Comparison of ENCODE assay signal across 26 cellular contexts in the genomic region with DNA sequence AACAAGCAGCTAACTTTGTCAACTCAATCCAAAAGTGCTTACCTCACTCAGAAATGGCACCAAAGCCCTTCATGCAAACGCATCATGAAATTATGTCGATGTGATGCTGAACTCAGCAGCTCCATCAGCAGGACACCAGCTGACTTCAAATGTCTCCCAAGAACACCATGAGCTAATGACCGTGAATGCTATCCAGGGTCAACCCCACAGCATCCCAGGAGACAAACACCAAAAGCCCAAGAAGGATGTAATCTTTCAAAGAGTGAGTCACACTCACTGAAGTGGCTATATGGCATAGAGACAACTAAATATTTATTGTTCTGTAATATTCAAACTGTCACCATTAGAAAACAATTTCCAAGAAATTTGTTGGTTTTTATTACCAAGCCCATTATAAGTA.
A peak's percentile ranks its signal among the peaks of the same experiment; 100 is the strongest.
DNase-seq lines count a peak whose midpoint lies in the region; ATAC-seq and TF ChIP-seq lines count a peak whose summit lies in the region.
"Had no signal": no experiment of that assay in that cellular context is flagged by ENCODE, and none has a peak within 500 bp of the region (broad histone marks: within the 10 kb centered on the region; RNA-seq: fewer than 3 reads in every experiment).

No MANE protein-coding gene starts in this region.

- no peaks in the 10 kb centered on the region for H3K79me1 ChIP-seq in mesendoderm (ENCODE audit: low read length)

- H3K27me3 Mint-ChIP-seq in activated B cell treated with CpG ODN at 0.5 μM for 24 hours (no peaks in the 10 kb centered on the region), Caco-2 (ENCODE audit: insufficient read depth, unreplicated experiment) (no peaks in the 10 kb centered on the region)
- H3K27me3 Mint-ChIP-seq: activated naive CD8-positive, alpha-beta T cell treated with anti-CD3 and anti-CD28 coated beads, Interleukin-2, amount 10 ng/mL, durations not matched to agents 7 days and 5 days; CD4-positive, alpha-beta memory T cell had no signal

- H3K56ac ChIP-seq in mesendoderm (ENCODE audit: low read length): no peak overlapping the region

- H3K23ac ChIP-seq in mesendoderm (ENCODE audit: low read length): no peak overlapping the region

- no peak for TF ChIP-seq POLR2A in uterus (IDR thresholded peaks at IDR 0.05)

- no peaks in the 10 kb centered on the region for H3K9me2 ChIP-seq in GM23248 (ENCODE audit: insufficient read depth)

- H3K4me3 ChIP-seq in GM23248: no peak overlapping the region
- H3K4me3 ChIP-seq in foreskin fibroblast (ENCODE audit: low read depth in 1 of 2, low read length in 2 of 2): no peak overlapping the region
- no peak overlapping the region for H3K4me3 ChIP-seq in uterus
- H3K4me3 ChIP-seq in Caco-2 (ENCODE audit: low read depth, low read length): no peak overlapping the region
- no peak overlapping the region for H3K4me3 ChIP-seq in mesendoderm (ENCODE audit: low read length)
- H3K4me3 ChIP-seq: cardiac muscle cell, thyroid gland had no signal

- H3K27me3 ChIP-seq in GM23248 (replicated peaks; ENCODE audit: insufficient read depth) (no peaks in the 10 kb centered on the region), uterus (no peaks in the 10 kb centered on the region), Caco-2 (replicated peaks; ENCODE audit: control insufficient read depth, insufficient read depth, low read length) (no peaks in the 10 kb centered on the region), mesendoderm (ENCODE audit: insufficient read depth, low read length, poor library complexity) (no peaks in the 10 kb centered on the region)
- H3K27me3 ChIP-seq: cardiac muscle cell, thyroid gland had no signal

- H2AFZ ChIP-seq in GM23248: no peak overlapping the region

- H3K36me3 Mint-ChIP-seq in activated B cell treated with CpG ODN at 0.5 μM for 24 hours (ENCODE audit: low read depth) (no peaks in the 10 kb centered on the region), Caco-2 (ENCODE audit: insufficient read depth, unreplicated experiment) (no peaks in the 10 kb centered on the region)
- H3K36me3 Mint-ChIP-seq: activated naive CD8-positive, alpha-beta T cell treated with anti-CD3 and anti-CD28 coated beads, Interleukin-2, amount 10 ng/mL, durations not matched to agents 7 days and 5 days; CD4-positive, alpha-beta memory T cell; mesothelial cell of epicardium; stimulated activated effector memory CD8-positive, alpha-beta T cell treated with anti-CD3 and anti-CD28 coated beads, Interleukin-12 subunit alpha, Interleukin-12 subunit beta, amount 100 ng/mL, for 72 hours had no signal

- in situ Hi-C loops in GM23248 (cut with MboI): no loop called here

- H3K4me1 ChIP-seq in GM23248 (ENCODE audit: insufficient read depth) (no peaks in the 10 kb centered on the region), uterus (no peaks in the 10 kb centered on the region), Caco-2 (0 out of 2 replicates have a peak, but pooled peaks cover 5% of the 10 kb centered on the region), mesendoderm (ENCODE audit: control insufficient read depth, low read depth, low read length) (no peaks in the 10 kb centered on the region)
- H3K4me1 ChIP-seq: thyroid gland had no signal

- H3K79me2 ChIP-seq in GM23248 (ENCODE audit: insufficient read depth): no peaks in the 10 kb centered on the region
- no peaks in the 10 kb centered on the region for H3K79me2 ChIP-seq in mesendoderm (ENCODE audit: control insufficient read depth, insufficient read depth, low read length)

- no peak overlapping the region for H2BK15ac ChIP-seq in mesendoderm (replicated peaks; ENCODE audit: low read depth)

- no TSS peak for BruUV-seq in Caco-2 (replicated peaks; lab: Mats Ljungman, UMichigan)

- CTCF ChIA-PET in activated B cell treated with CpG ODN at 0.5 μM for 24 hours (lab: Charles Lee): no interaction called here
- CTCF ChIA-PET in Caco-2 (lab: Charles Lee): no interaction called here

- no peak overlapping the region for H3K27ac ChIP-seq in GM23248
- H3K27ac ChIP-seq in uterus: no peak overlapping the region
- H3K27ac ChIP-seq in mesendoderm (ENCODE audit: low read depth, low read length): no peak overlapping the region
- H3K27ac ChIP-seq: cardiac muscle cell, thyroid gland, WERI-Rb-1 had no signal

- no peak overlapping the region for H2BK120ac ChIP-seq in mesendoderm (ENCODE audit: low read depth, low read length)

- H3F3A ChIP-seq in GM23248 (ENCODE audit: insufficient read depth): no peaks in the 10 kb centered on the region

- no peak overlapping the region for H2AK5ac ChIP-seq in mesendoderm (ENCODE audit: low read length)

- H3K9me3 Mint-ChIP-seq in activated B cell treated with CpG ODN at 0.5 μM for 24 hours: no peaks in the 10 kb centered on the region
- H3K9me3 Mint-ChIP-seq in Caco-2 (ENCODE audit: unreplicated experiment): peaks cover 10% of the 10 kb centered on the region
- H3K9me3 Mint-ChIP-seq: activated naive CD8-positive, alpha-beta T cell treated with anti-CD3 and anti-CD28 coated beads, Interleukin-2, amount 10 ng/mL, durations not matched to agents 7 days and 5 days; T-helper 1 cell treated with Interleukin-12 subunit alpha and Interleukin-12 subunit beta and Interleukin-4 antibody, amounts not matched to agents 30 μg/mL and 1 μg/mL, for 36 hours had no signal

- peaks cover 21% of the 10 kb centered on the region for H3K4me1 Mint-ChIP-seq in activated B cell treated with CpG ODN at 0.5 μM for 24 hours
- no peaks in the 10 kb centered on the region for H3K4me1 Mint-ChIP-seq in Caco-2 (ENCODE audit: low read depth, unreplicated experiment)
- H3K4me1 Mint-ChIP-seq: activated naive CD8-positive, alpha-beta T cell treated with anti-CD3 and anti-CD28 coated beads, Interleukin-2, amount 10 ng/mL, durations not matched to agents 7 days and 5 days; CD4-positive, alpha-beta memory T cell; mesothelial cell of epicardium; stimulated activated effector memory CD8-positive, alpha-beta T cell treated with anti-CD3 and anti-CD28 coated beads, Interleukin-12 subunit alpha, Interleukin-12 subunit beta, amount 100 ng/mL, for 72 hours had no signal

- H3K9ac ChIP-seq in GM23248: no peak overlapping the region
- H3K9ac ChIP-seq in mesendoderm (ENCODE audit: low read length): no peak overlapping the region

- H3K4ac ChIP-seq in mesendoderm (ENCODE audit: low read depth, low read length): no peak overlapping the region

- POLR2A ChIA-PET in activated B cell treated with CpG ODN at 0.5 μM for 24 hours (lab: Charles Lee): no interaction called here
- POLR2A ChIA-PET in Caco-2 (lab: Charles Lee): no interaction called here

- H3K27ac Mint-ChIP-seq in activated B cell treated with CpG ODN at 0.5 μM for 24 hours (peak overlapping the region; percentile 4), Caco-2 (ENCODE audit: unreplicated experiment) (no peak overlapping the region)
- H3K27ac Mint-ChIP-seq: activated CD8-positive, alpha-beta T cell treated with anti-CD3 and anti-CD28 coated beads, Interleukin-2, amount 10 ng/mL, durations not matched to agents 7 days and 5 days; activated naive CD8-positive, alpha-beta T cell treated with anti-CD3 and anti-CD28 coated beads, Interleukin-2, amount 10 ng/mL, durations not matched to agents 7 days and 5 days; activated T-cell treated with anti-CD3 and anti-CD28 coated beads, Interleukin-2, amount 50 U/mL, for 72 hours; CD4-positive, alpha-beta memory T cell; mesothelial cell of epicardium; stimulated activated effector memory CD8-positive, alpha-beta T cell treated with anti-CD3 and anti-CD28 coated beads, Interleukin-12 subunit alpha, Interleukin-12 subunit beta, amount 100 ng/mL, for 72 hours; T-helper 1 cell treated with Interleukin-12 subunit alpha and Interleukin-12 subunit beta and Interleukin-4 antibody, amounts not matched to agents 30 μg/mL and 1 μg/mL, for 36 hours had no signal

- 2 to 5% methylated on average over 3 of the region's 3 CpGs for WGBS in GM23248 (ENCODE audit: low coverage in 1 of 2, low lambda C conversion rate in 2 of 2, missing lambda C conversion rate in 2 of 2), 2 experiments
- WGBS in mesendoderm (ENCODE audit: extremely low coverage, insufficient coverage, low lambda C conversion rate): no CpG with 5 or more reads among the region's 3 CpGs

- H4K5ac ChIP-seq in mesendoderm (ENCODE audit: low read length): no peak overlapping the region

- no peak overlapping the region for H3K4me3 Mint-ChIP-seq in activated B cell treated with CpG ODN at 0.5 μM for 24 hours
- H3K4me3 Mint-ChIP-seq in Caco-2 (ENCODE audit: unreplicated experiment): no peak overlapping the region
- H3K4me3 Mint-ChIP-seq: activated CD8-positive, alpha-beta T cell treated with anti-CD3 and anti-CD28 coated beads, Interleukin-2, amount 10 ng/mL, durations not matched to agents 7 days and 5 days; activated naive CD8-positive, alpha-beta T cell treated with anti-CD3 and anti-CD28 coated beads, Interleukin-2, amount 10 ng/mL, durations not matched to agents 7 days and 5 days; activated T-cell treated with anti-CD3 and anti-CD28 coated beads, Interleukin-2, amount 50 U/mL, for 72 hours; CD4-positive, alpha-beta memory T cell; mesothelial cell of epicardium; neural crest cell; stimulated activated effector memory CD8-positive, alpha-beta T cell treated with anti-CD3 and anti-CD28 coated beads, Interleukin-12 subunit alpha, Interleukin-12 subunit beta, amount 100 ng/mL, for 72 hours; T-helper 1 cell treated with Interleukin-12 subunit alpha and Interleukin-12 subunit beta and Interleukin-4 antibody, amounts not matched to agents 30 μg/mL and 1 μg/mL, for 36 hours had no signal

- H3K9me3 ChIP-seq in GM23248 (ENCODE audit: low read depth) (no peaks in the 10 kb centered on the region), uterus (no peaks in the 10 kb centered on the region), Caco-2 (no peaks in the 10 kb centered on the region)
- H3K9me3 ChIP-seq: thyroid gland had no signal

- TF ChIP-seq CTCF in activated B cell treated with CpG ODN at 0.5 μM for 24 hours (IDR thresholded peaks at IDR 0.05) (no peak), foreskin fibroblast (IDR thresholded peaks at IDR 0.05; ENCODE audit: low read depth, low read length) (no peak), uterus (IDR thresholded peaks at IDR 0.05) (no peak), Caco-2 (IDR thresholded peaks at IDR 0.05; ENCODE audit: insufficient read depth in 1 of 2, low read depth in 1 of 2, low read length in 1 of 2, severe bottlenecking in 1 of 2, unreplicated experiment in 1 of 2) (no peak)

- H4K20me1 ChIP-seq in GM23248 (ENCODE audit: insufficient read depth): no peaks in the 10 kb centered on the region

- ATAC-seq in activated B cell treated with CpG ODN at 0.5 μM for 24 hours (ENCODE audit: low read depth): no peak
- ATAC-seq: activated CD8-positive, alpha-beta T cell treated with anti-CD3 and anti-CD28 coated beads, Interleukin-2, amount 10 ng/mL, durations not matched to agents 7 days and 5 days; activated T-cell treated with anti-CD3 and anti-CD28 coated beads, Interleukin-2, amount 50 U/mL, for 72 hours; stimulated activated effector memory CD8-positive, alpha-beta T cell treated with anti-CD3 and anti-CD28 coated beads, Interleukin-12 subunit alpha, Interleukin-12 subunit beta, amount 100 ng/mL, for 72 hours had no signal

- intact Hi-C loops in activated B cell treated with CpG ODN at 0.5 μM for 24 hours (cut with micrococcal nuclease): no loop called here
- intact Hi-C loops in uterus (cut with DNase I; ENCODE audit: low total_unique reads): no loop called here
- intact Hi-C loops in Caco-2 (cut with micrococcal nuclease; ENCODE audit: unreplicated experiment): no loop called here

- H4K8ac ChIP-seq in mesendoderm (ENCODE audit: low read depth, low read length): no peak overlapping the region

- H3K36me3 ChIP-seq in GM23248 (ENCODE audit: low read depth) (no peaks in the 10 kb centered on the region), uterus (no peaks in the 10 kb centered on the region), Caco-2 (ENCODE audit: control insufficient read depth, insufficient read depth, low read length) (no peaks in the 10 kb centered on the region), mesendoderm (ENCODE audit: control insufficient read depth, insufficient read depth, low read length) (no peaks in the 10 kb centered on the region)
- H3K36me3 ChIP-seq: cardiac muscle cell, thyroid gland, WERI-Rb-1 had no signal

- no peak overlapping the region for H3K4me2 ChIP-seq in GM23248 (ENCODE audit: unreplicated experiment)
- no peak overlapping the region for H3K4me2 ChIP-seq in mesendoderm (ENCODE audit: low read length)

- no peak overlapping the region for H2BK5ac ChIP-seq in mesendoderm (ENCODE audit: low read length)

- no peak overlapping the region for H3K18ac ChIP-seq in mesendoderm (ENCODE audit: low read length)

- peak; percentile 41 for DNase-seq in A172 (ENCODE audit: low spot score)
- DNase-seq in GM23248: peak; percentile 43
- DNase-seq in activated B cell treated with CpG ODN at 0.5 μM for 24 hours: no peak
- peak; percentile 70 to 78 for DNase-seq in foreskin fibroblast
- no peak for DNase-seq in uterus
- no peak for DNase-seq in HT-29 (ENCODE audit: low spot score)
- no peak for DNase-seq in Caco-2
- no peak for DNase-seq in mesendoderm
- DNase-seq: ACHN; activated CD8-positive, alpha-beta T cell treated with anti-CD3 and anti-CD28 coated beads, Interleukin-2, amount 10 ng/mL, durations not matched to agents 7 days and 5 days; activated naive CD8-positive, alpha-beta T cell treated with anti-CD3 and anti-CD28 coated beads, Interleukin-2, amount 10 ng/mL, durations not matched to agents 7 days and 5 days; activated T-cell treated with anti-CD3 and anti-CD28 coated beads, Interleukin-2, amount 50 U/mL, for 72 hours; CD4-positive, alpha-beta memory T cell; DMS79 treated with DMSO at 0.1 percent for 48 hours; GOT3; kidney glomerular epithelial cell; NCI-H1930; NCI-H446 treated with DMSO at 0.1 percent for 48 hours; stimulated activated CD4-positive, alpha-beta T cell treated with anti-CD3 and anti-CD28 coated beads, Interleukin-15, amount 100 ng/mL, for 24 hours; thyroid gland; WERI-Rb-1 had no signal

Comparison
In these comparisons a context has a peak if more than half of its experiments do, and no peak if none do; other contexts are left out.
1. DNase-seq: peak in A172 (single experiment), GM23248 (single experiment) and foreskin fibroblast (2 of 2); none in activated B cell treated with CpG ODN at 0.5 μM for 24 hours (single experiment), uterus (0 of 2), HT-29 (single experiment), Caco-2 (0 of 2) and mesendoderm (single experiment).